Comparison of ENCODE assay signal across 8 cellular contexts in genomic region chr3:128016502-128016901, GRCh38.
"Had no signal": no experiment of that assay in that cellular context is flagged by ENCODE, and none has a peak within 500 bp of the region (broad histone marks: within the 10 kb centered on the region; RNA-seq: fewer than 3 reads in every experiment).

No MANE protein-coding gene starts in this region.

- H3K4me3 ChIP-seq: GM12878 had no signal

- ATAC-seq: GM12878 had no signal

- DNase-seq: GDM1, GF-D8 had no signal

- FAIRE-seq: G401.6, GM12878, GM12891, GM12892, GM18507, GM19239 had no signal
